In the genomic region with DNA sequence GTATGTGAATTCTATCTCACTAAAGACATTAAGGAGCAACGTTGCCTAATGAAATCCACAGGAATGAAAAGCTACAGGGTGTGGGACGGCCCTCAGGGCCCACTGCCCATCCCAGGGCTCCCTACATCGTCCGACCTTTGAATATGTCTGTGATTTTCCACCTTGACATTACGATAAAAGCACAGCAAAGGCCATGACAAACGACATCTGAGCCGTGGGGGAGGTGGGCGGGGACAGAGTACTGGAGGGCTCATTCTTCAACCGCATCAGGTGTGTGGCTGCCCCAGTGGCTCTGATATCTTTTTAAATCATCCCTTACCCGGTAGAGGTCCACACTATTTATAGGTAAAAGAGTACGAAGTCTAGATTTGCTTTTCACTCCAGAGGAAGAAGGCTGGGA, we compare ENCODE assay signal across 22 cellular contexts. TPM values are rescaled to one million over a fixed set of nuclear protein-coding genes. Genes with fewer than 3 reads are reported as not detected.
DNase-seq lines count a peak whose midpoint lies in the region; ATAC-seq and TF ChIP-seq lines count a peak whose summit lies in the region.
"Had no signal": no experiment of that assay in that cellular context is flagged by ENCODE, and none has a peak within 500 bp of the region (broad histone marks: within the 10 kb centered on the region; RNA-seq: fewer than 3 reads in every experiment).

No MANE protein-coding gene starts in this region.

- no peaks in the 10 kb centered on the region for H3K4me1 ChIP-seq in CD8-positive, alpha-beta T cell (ENCODE audit: insufficient read depth, low read length)

- no peak for TF ChIP-seq CTCF in activated CD8-positive, alpha-beta T cell treated with anti-CD3 and anti-CD28 coated beads for 36 hours (IDR thresholded peaks at IDR 0.05)
- TF ChIP-seq CTCF in CD8-positive, alpha-beta T cell (IDR thresholded peaks at IDR 0.05): no peak

- H3K9me3 Mint-ChIP-seq in activated CD8-positive, alpha-beta T cell treated with anti-CD3 and anti-CD28 coated beads for 36 hours: peaks cover under 1% of the 10 kb centered on the region
- H3K9me3 Mint-ChIP-seq in activated CD8-positive, alpha-beta T cell treated with anti-CD3 and anti-CD28 coated beads, Interleukin-2, amount 10 ng/mL, durations not matched to agents 7 days and 5 days (ENCODE audit: insufficient read depth): no peaks in the 10 kb centered on the region
- H3K9me3 Mint-ChIP-seq in CD8-positive, alpha-beta T cell: no peaks in the 10 kb centered on the region
- no peaks in the 10 kb centered on the region for H3K9me3 Mint-ChIP-seq in central memory CD8-positive, alpha-beta T cell

- peak overlapping the region; percentile 63 for H3K27ac Mint-ChIP-seq in activated CD8-positive, alpha-beta T cell treated with anti-CD3 and anti-CD28 coated beads for 36 hours
- no peak overlapping the region for H3K27ac Mint-ChIP-seq in activated CD8-positive, alpha-beta T cell treated with anti-CD3 and anti-CD28 coated beads, Interleukin-2, amount 10 ng/mL, durations not matched to agents 7 days and 5 days
- H3K27ac Mint-ChIP-seq in CD8-positive, alpha-beta T cell: peak overlapping the region; percentile 41
- peak overlapping the region; percentile 64 for H3K27ac Mint-ChIP-seq in central memory CD8-positive, alpha-beta T cell (ENCODE audit: low read depth)
- H3K27ac Mint-ChIP-seq: B cell, IgD-negative memory B cell had no signal

- H3K36me3 ChIP-seq in CD8-positive, alpha-beta T cell (ENCODE audit: insufficient read depth, low read length): no peaks in the 10 kb centered on the region

- no peaks in the 10 kb centered on the region for H3K27me3 ChIP-seq in CD8-positive, alpha-beta T cell (ENCODE audit: insufficient read depth, low read length)

- H3K27me3 Mint-ChIP-seq in activated CD8-positive, alpha-beta T cell treated with anti-CD3 and anti-CD28 coated beads for 36 hours: no peaks in the 10 kb centered on the region
- no peaks in the 10 kb centered on the region for H3K27me3 Mint-ChIP-seq in activated CD8-positive, alpha-beta T cell treated with anti-CD3 and anti-CD28 coated beads, Interleukin-2, amount 10 ng/mL, durations not matched to agents 7 days and 5 days (ENCODE audit: low read depth)
- H3K27me3 Mint-ChIP-seq in CD8-positive, alpha-beta T cell (ENCODE audit: low read depth): no peaks in the 10 kb centered on the region
- no peaks in the 10 kb centered on the region for H3K27me3 Mint-ChIP-seq in central memory CD8-positive, alpha-beta T cell
- H3K27me3 Mint-ChIP-seq: B cell, IgD-negative memory B cell had no signal

- POLR2A ChIA-PET in activated CD8-positive, alpha-beta T cell treated with anti-CD3 and anti-CD28 coated beads for 36 hours (lab: Charles Lee): no interaction called here
- POLR2A ChIA-PET in activated CD8-positive, alpha-beta T cell treated with anti-CD3 and anti-CD28 coated beads, Interleukin-2, amount 10 ng/mL, durations not matched to agents 7 days and 5 days (lab: Charles Lee): no interaction called here
- POLR2A ChIA-PET in CD8-positive, alpha-beta T cell (lab: Charles Lee): no interaction called here

- H3K27ac ChIP-seq in CD8-positive, alpha-beta T cell (ENCODE audit: low read depth, low read length): no peak overlapping the region
- H3K27ac ChIP-seq: 22Rv1, C4-2B, HL-60, KMS-11, RWPE1 had no signal

- peak; percentile 66 for DNase-seq in activated CD8-positive, alpha-beta T cell treated with anti-CD3 and anti-CD28 coated beads for 36 hours
- no peak for DNase-seq in activated CD8-positive, alpha-beta T cell treated with anti-CD3 and anti-CD28 coated beads, Interleukin-2, amount 10 ng/mL, durations not matched to agents 7 days and 5 days
- DNase-seq in CD8-positive, alpha-beta T cell: no peak
- no peak for DNase-seq in central memory CD8-positive, alpha-beta T cell (ENCODE audit: low spot score in 2 of 2)
- DNase-seq in stimulated activated naive CD8-positive, alpha-beta T cell treated with anti-CD3 and anti-CD28 coated beads, Interleukin-15, Interleukin-2, amounts not matched to agents 100 U/mL and 50 U/mL, for 24 hours: peak; percentile 49
- no peak for DNase-seq in COLO829 (ENCODE audit: low spot score)
- no peak for DNase-seq in hepatic stellate cell (ENCODE audit: low spot score)
- DNase-seq: DMS153, DND-41, MM.1S, NCI-H2029, NCI-H2227 treated with DMSO at 0.1 percent for 48 hours, NCI-H526 treated with DMSO at 0.1 percent for 48 hours, SHP77 had no signal

- ATAC-seq in activated CD8-positive, alpha-beta T cell treated with anti-CD3 and anti-CD28 coated beads for 36 hours: peak; percentile 20
- ATAC-seq in activated CD8-positive, alpha-beta T cell treated with anti-CD3 and anti-CD28 coated beads, Interleukin-2, amount 10 ng/mL, durations not matched to agents 7 days and 5 days: no peak
- no peak for ATAC-seq in CD8-positive, alpha-beta T cell
- ATAC-seq in central memory CD8-positive, alpha-beta T cell (replicated peaks; ENCODE audit: extremely low read depth, poor library complexity, severe bottlenecking): no peak
- no peak for ATAC-seq in stimulated activated naive CD8-positive, alpha-beta T cell treated with anti-CD3 and anti-CD28 coated beads, Interleukin-15, Interleukin-2, amounts not matched to agents 100 U/mL and 50 U/mL, for 24 hours
- ATAC-seq: HCT116 had no signal

- H3K4me1 Mint-ChIP-seq in activated CD8-positive, alpha-beta T cell treated with anti-CD3 and anti-CD28 coated beads for 36 hours (ENCODE audit: low read depth): peaks cover 11% of the 10 kb centered on the region
- H3K4me1 Mint-ChIP-seq in activated CD8-positive, alpha-beta T cell treated with anti-CD3 and anti-CD28 coated beads, Interleukin-2, amount 10 ng/mL, durations not matched to agents 7 days and 5 days (ENCODE audit: low read depth): peaks cover under 1% of the 10 kb centered on the region
- peaks cover 7% of the 10 kb centered on the region for H3K4me1 Mint-ChIP-seq in CD8-positive, alpha-beta T cell (ENCODE audit: low read depth)
- H3K4me1 Mint-ChIP-seq in central memory CD8-positive, alpha-beta T cell: peaks cover 10% of the 10 kb centered on the region
- H3K4me1 Mint-ChIP-seq: B cell had no signal

- peaks cover 5% of the 10 kb centered on the region for H3K36me3 Mint-ChIP-seq in activated CD8-positive, alpha-beta T cell treated with anti-CD3 and anti-CD28 coated beads for 36 hours (ENCODE audit: low read depth)
- peaks cover under 1% of the 10 kb centered on the region for H3K36me3 Mint-ChIP-seq in activated CD8-positive, alpha-beta T cell treated with anti-CD3 and anti-CD28 coated beads, Interleukin-2, amount 10 ng/mL, durations not matched to agents 7 days and 5 days (ENCODE audit: low read depth)
- peaks cover 51% of the 10 kb centered on the region for H3K36me3 Mint-ChIP-seq in CD8-positive, alpha-beta T cell
- H3K36me3 Mint-ChIP-seq in central memory CD8-positive, alpha-beta T cell (ENCODE audit: insufficient read depth): peaks cover 6% of the 10 kb centered on the region

- CTCF ChIA-PET in activated CD8-positive, alpha-beta T cell treated with anti-CD3 and anti-CD28 coated beads for 36 hours (lab: Charles Lee): interaction anchor here (1.1 kb wide), 1 partner anchor 121 kb away, joined by 3 read pairs; no protein-coding TSS in a partner anchor
- CTCF ChIA-PET in activated CD8-positive, alpha-beta T cell treated with anti-CD3 and anti-CD28 coated beads, Interleukin-2, amount 10 ng/mL, durations not matched to agents 7 days and 5 days (lab: Charles Lee): no interaction called here
- CTCF ChIA-PET in CD8-positive, alpha-beta T cell (lab: Charles Lee): no interaction called here

- H3K9me3 ChIP-seq in CD8-positive, alpha-beta T cell (ENCODE audit: low read length): no peaks in the 10 kb centered on the region

- no peak overlapping the region for H3K4me3 Mint-ChIP-seq in activated CD8-positive, alpha-beta T cell treated with anti-CD3 and anti-CD28 coated beads for 36 hours
- no peak overlapping the region for H3K4me3 Mint-ChIP-seq in activated CD8-positive, alpha-beta T cell treated with anti-CD3 and anti-CD28 coated beads, Interleukin-2, amount 10 ng/mL, durations not matched to agents 7 days and 5 days
- no peak overlapping the region for H3K4me3 Mint-ChIP-seq in CD8-positive, alpha-beta T cell
- H3K4me3 Mint-ChIP-seq in central memory CD8-positive, alpha-beta T cell: no peak overlapping the region
- H3K4me3 Mint-ChIP-seq: B cell, IgD-negative memory B cell had no signal

- intact Hi-C loops in activated CD8-positive, alpha-beta T cell treated with anti-CD3 and anti-CD28 coated beads for 36 hours (cut with micrococcal nuclease): no loop called here
- intact Hi-C loops in CD8-positive, alpha-beta T cell (cut with DNase I, micrococcal nuclease): no loop called here

- H3K4me3 ChIP-seq in CD8-positive, alpha-beta T cell (ENCODE audit: low read depth, low read length): no peak overlapping the region

RNA-seq across cellular contexts. Expression of a gene that starts 35.1 kb away (rescaled TPM):
- 1 to 10 TPM; 8.7 to 9.7 TPM for total RNA-seq in activated CD8-positive, alpha-beta T cell treated with anti-CD3 and anti-CD28 coated beads for 36 hours
- total RNA-seq in activated CD8-positive, alpha-beta T cell treated with anti-CD3 and anti-CD28 coated beads, Interleukin-2, amount 10 ng/mL, durations not matched to agents 7 days and 5 days: 10 to 100 TPM; 14.3 to 17.4 TPM
- 10 to 100 TPM; 18.2 to 20.1 TPM for total RNA-seq in CD8-positive, alpha-beta T cell

RNA-seq across cellular contexts. Expression of a gene that starts 45.9 kb away (rescaled TPM):
- 1 to 10 TPM; 1.6 to 2.1 TPM for total RNA-seq in activated CD8-positive, alpha-beta T cell treated with anti-CD3 and anti-CD28 coated beads for 36 hours
- total RNA-seq in activated CD8-positive, alpha-beta T cell treated with anti-CD3 and anti-CD28 coated beads, Interleukin-2, amount 10 ng/mL, durations not matched to agents 7 days and 5 days: not detected
- 1 to 10 TPM; 1.1 to 1.4 TPM for total RNA-seq in CD8-positive, alpha-beta T cell

Comparison
In these comparisons a context has a peak if more than half of its experiments do, and no peak if none do; other contexts are left out.
1. DNase-seq: peak in activated CD8-positive, alpha-beta T cell treated with anti-CD3 and anti-CD28 coated beads for 36 hours (single experiment) and stimulated activated naive CD8-positive, alpha-beta T cell treated with anti-CD3 and anti-CD28 coated beads, Interleukin-15, Interleukin-2, amounts not matched to agents 100 U/mL and 50 U/mL, for 24 hours (single experiment); none in activated CD8-positive, alpha-beta T cell treated with anti-CD3 and anti-CD28 coated beads, Interleukin-2, amount 10 ng/mL, durations not matched to agents 7 days and 5 days (single experiment), CD8-positive, alpha-beta T cell (0 of 7), central memory CD8-positive, alpha-beta T cell (0 of 2), COLO829 (single experiment) and hepatic stellate cell (single experiment).